Comparison of ENCODE assay signal across 27 cellular contexts in the genomic region with DNA sequence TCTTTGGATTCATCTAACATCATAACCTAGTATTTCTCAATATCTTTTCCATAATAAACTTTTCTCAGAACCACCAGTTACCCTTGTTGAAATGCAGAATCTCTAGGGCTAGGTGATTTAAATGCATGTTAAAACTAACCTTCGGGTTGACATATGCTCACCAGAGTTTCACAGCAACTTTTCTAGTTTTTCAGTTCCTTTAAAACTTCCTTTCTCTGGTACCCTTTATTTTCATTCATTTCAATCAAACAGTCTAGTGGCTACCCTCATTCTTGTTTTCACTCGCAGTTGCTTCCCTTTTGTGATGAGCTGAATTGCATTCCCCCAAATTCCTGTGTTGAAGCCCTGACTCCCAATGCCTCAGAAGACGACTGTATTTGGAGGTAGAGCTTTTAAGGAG.
"Had no signal": no experiment of that assay in that cellular context is flagged by ENCODE, and none has a peak within 500 bp of the region (broad histone marks: within the 10 kb centered on the region; RNA-seq: fewer than 3 reads in every experiment).

No MANE protein-coding gene starts in this region.

- DNase-seq: cortex of kidney; effector memory CD8-positive, alpha-beta T cell; hypothalamus; kidney; naive thymus-derived CD4-positive, alpha-beta T cell; nucleus accumbens; stimulated activated CD4-positive, alpha-beta T cell treated with anti-CD3 and anti-CD28 coated beads, Interleukin-12 subunit alpha, Interleukin-12 subunit beta, amount 100 ng/mL, for 4 hours; stimulated activated CD4-positive, alpha-beta T cell treated with anti-CD3 and anti-CD28 coated beads, Interleukin-1b, Interleukin-23, amount 100 ng/mL, for 48 hours; stimulated activated CD4-positive, alpha-beta T cell treated with anti-CD3 and anti-CD28 coated beads, Interleukin-4, amount 100 ng/mL, for 1 hour; stimulated activated CD8-positive, alpha-beta memory T cell treated with anti-CD3 and anti-CD28 coated beads, Interleukin-4, amount 100 ng/mL, for 48 hours; stimulated activated naive CD4-positive, alpha-beta T cell treated with Interleukin-2 at 50 U/mL for 16 hours; stomach; testis; upper lobe of right lung; uterus had no signal

- H3K27me3 Mint-ChIP-seq: effector memory CD8-positive, alpha-beta T cell; memory B cell; naive thymus-derived CD4-positive, alpha-beta T cell had no signal

- H3K9me3 ChIP-seq: prostate gland, right atrium auricular region, stomach, testis, tibial nerve, upper lobe of right lung, uterus had no signal

- H3K4me2 ChIP-seq: neural progenitor cell, smooth muscle cell had no signal

- H3K27ac Mint-ChIP-seq: effector memory CD8-positive, alpha-beta T cell; memory B cell; mesothelial cell of epicardium; naive thymus-derived CD4-positive, alpha-beta T cell; nephron; neural progenitor cell had no signal

- H3K4me1 Mint-ChIP-seq: memory B cell; naive thymus-derived CD4-positive, alpha-beta T cell had no signal

- ATAC-seq: effector memory CD8-positive, alpha-beta T cell; left lobe of liver; naive thymus-derived CD4-positive, alpha-beta T cell; sciatic nerve; upper lobe of right lung had no signal

- H3K9ac ChIP-seq: neural progenitor cell had no signal

- FAIRE-seq: frontal cortex, kidney had no signal

- H3K4me3 Mint-ChIP-seq: effector memory CD8-positive, alpha-beta T cell; memory B cell; mesothelial cell of epicardium; naive thymus-derived CD4-positive, alpha-beta T cell; nephron; neural progenitor cell had no signal

- H3K4me3 ChIP-seq: lung, neural progenitor cell, prostate gland, right atrium auricular region, smooth muscle cell, stomach, testis, tibial nerve, upper lobe of right lung, uterus had no signal

- H3K9me3 Mint-ChIP-seq: mesothelial cell of epicardium, nephron had no signal

- H3K4me1 ChIP-seq: prostate gland, right atrium auricular region, testis, tibial nerve, upper lobe of right lung, uterus had no signal

- H3K36me3 ChIP-seq: neural progenitor cell, prostate gland, right atrium auricular region, stomach, tibial nerve, upper lobe of right lung, uterus had no signal

- H3K36me3 Mint-ChIP-seq: memory B cell; mesothelial cell of epicardium; naive thymus-derived CD4-positive, alpha-beta T cell; neural progenitor cell had no signal

- H3K27me3 ChIP-seq: neural progenitor cell, right atrium auricular region, stomach, testis, tibial nerve, upper lobe of right lung, uterus had no signal

- H3K27ac ChIP-seq: neural progenitor cell, prostate gland, right atrium auricular region, stomach, testis, tibial nerve, upper lobe of right lung, uterus had no signal

- H2AFZ ChIP-seq: neural progenitor cell had no signal
